Comparison of ENCODE assay signal across 1 cellular context in genomic region chr3:47282424-47283192, GRCh38.
TF ChIP-seq lines count a peak whose summit lies in the region.

TSS of gene KIF9 (minus strand) at chr3:47282799. CDS start at chr3:47277374, 5,425 bp downstream.
TSS of gene KLHL18 (plus strand) at chr3:47282944. CDS start at chr3:47282966, 22 bp downstream.

TF ChIP-seq in GM12878, 131 proteins besides CTCF, POLR2A, EP300 and RAD21 (continued from another document and continues in another):
- TF ChIP-seq BCLAF1 (IDR thresholded peaks at IDR 0.05) (no peak), YBX1 (IDR thresholded peaks at IDR 0.05) (no peak), ZNF274 (IDR thresholded peaks at IDR 0.05; ENCODE audit: insufficient read depth, insufficient read length) (no peak), FOXK2 (IDR thresholded peaks at IDR 0.05) (peak; percentile 77), MYB (IDR thresholded peaks at IDR 0.05; ENCODE audit: borderline replicate concordance, low read depth, low read length) (no peak; the same call in 1 of the 2 replicates), POU2F2 (IDR thresholded peaks at IDR 0.05; ENCODE audit: borderline replicate concordance, low read depth, low read length) (peak; percentile 38; the same call in 1 of the 3 replicates), TARDBP (IDR thresholded peaks at IDR 0.05; ENCODE audit: borderline replicate concordance) (no peak), BCL11A (IDR thresholded peaks at IDR 0.05; ENCODE audit: low read depth, low read length) (peak; percentile 4; the same call in 1 of the 2 replicates), FOXM1 (IDR thresholded peaks at IDR 0.05; ENCODE audit: low read depth, low read length) (0 out of 2 replicates have a peak, but pooled peaks have one; percentile 42), DPF2 (IDR thresholded peaks at IDR 0.05) (peak; percentile 64; the same call in 1 of the 2 replicates), MAX (IDR thresholded peaks at IDR 0.05; ENCODE audit: low read depth, low read length) (peak; percentile 99), EGR1 (IDR thresholded peaks at IDR 0.05; ENCODE audit: borderline replicate concordance in 1 of 2, low read depth in 2 of 2, low read length in 2 of 2) (peak; percentile 68 to 79), ZBTB11 (CRISPR knock-in tag; IDR thresholded peaks at IDR 0.05) (no peak), STAT3 (IDR thresholded peaks at IDR 0.05; ENCODE audit: low read depth, low read length) (no peak), POLR2AphosphoS5 (IDR thresholded peaks at IDR 0.05; ENCODE audit: low read length) (peak; percentile 89), SUPT20H (IDR thresholded peaks at IDR 0.05; ENCODE audit: borderline replicate concordance, control insufficient read depth, low read depth, low read length) (no peak), ZZZ3 (IDR thresholded peaks at IDR 0.05; ENCODE audit: control insufficient read depth, insufficient read length, low read depth) (no peak), SRF (IDR thresholded peaks at IDR 0.05; ENCODE audit: low read depth in 2 of 2, low read length in 2 of 2) (0 out of 4 replicates have a peak, but pooled peaks of 1 of the 2 experiments have one; percentile 53), KAT2A (conservative IDR thresholded peaks at IDR 0.05; ENCODE audit: control insufficient read depth, low read depth, low read length) (no peak), STAT1 (conservative IDR thresholded peaks at IDR 0.05) (peak; percentile 91; the same call in 1 of the 2 replicates), NFIC (IDR thresholded peaks at IDR 0.05; ENCODE audit: low read depth, low read length) (no peak), RELA (IDR thresholded peaks at IDR 0.05; ENCODE audit: borderline replicate concordance, partially characterized antibody) (peak; percentile 93), ESRRA (IDR thresholded peaks at IDR 0.05; ENCODE audit: low read length) (no peak; the same call in 1 of the 2 replicates), ZNF217 (IDR thresholded peaks at IDR 0.05) (no peak), SREBF2 (IDR thresholded peaks at IDR 0.05; ENCODE audit: low read length) (no peak)
- TF ChIP-seq, protein P1, sequence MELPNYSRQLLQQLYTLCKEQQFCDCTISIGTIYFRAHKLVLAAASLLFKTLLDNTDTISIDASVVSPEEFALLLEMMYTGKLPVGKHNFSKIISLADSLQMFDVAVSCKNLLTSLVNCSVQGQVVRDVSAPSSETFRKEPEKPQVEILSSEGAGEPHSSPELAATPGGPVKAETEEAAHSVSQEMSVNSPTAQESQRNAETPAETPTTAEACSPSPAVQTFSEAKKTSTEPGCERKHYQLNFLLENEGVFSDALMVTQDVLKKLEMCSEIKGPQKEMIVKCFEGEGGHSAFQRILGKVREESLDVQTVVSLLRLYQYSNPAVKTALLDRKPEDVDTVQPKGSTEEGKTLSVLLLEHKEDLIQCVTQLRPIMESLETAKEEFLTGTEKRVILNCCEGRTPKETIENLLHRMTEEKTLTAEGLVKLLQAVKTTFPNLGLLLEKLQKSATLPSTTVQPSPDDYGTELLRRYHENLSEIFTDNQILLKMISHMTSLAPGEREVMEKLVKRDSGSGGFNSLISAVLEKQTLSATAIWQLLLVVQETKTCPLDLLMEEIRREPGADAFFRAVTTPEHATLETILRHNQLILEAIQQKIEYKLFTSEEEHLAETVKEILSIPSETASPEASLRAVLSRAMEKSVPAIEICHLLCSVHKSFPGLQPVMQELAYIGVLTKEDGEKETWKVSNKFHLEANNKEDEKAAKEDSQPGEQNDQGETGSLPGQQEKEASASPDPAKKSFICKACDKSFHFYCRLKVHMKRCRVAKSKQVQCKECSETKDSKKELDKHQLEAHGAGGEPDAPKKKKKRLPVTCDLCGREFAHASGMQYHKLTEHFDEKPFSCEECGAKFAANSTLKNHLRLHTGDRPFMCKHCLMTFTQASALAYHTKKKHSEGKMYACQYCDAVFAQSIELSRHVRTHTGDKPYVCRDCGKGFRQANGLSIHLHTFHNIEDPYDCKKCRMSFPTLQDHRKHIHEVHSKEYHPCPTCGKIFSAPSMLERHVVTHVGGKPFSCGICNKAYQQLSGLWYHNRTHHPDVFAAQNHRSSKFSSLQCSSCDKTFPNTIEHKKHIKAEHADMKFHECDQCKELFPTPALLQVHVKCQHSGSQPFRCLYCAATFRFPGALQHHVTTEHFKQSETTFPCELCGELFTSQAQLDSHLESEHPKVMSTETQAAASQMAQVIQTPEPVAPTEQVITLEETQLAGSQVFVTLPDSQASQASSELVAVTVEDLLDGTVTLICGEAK (IDR thresholded peaks at IDR 0.05; ENCODE audit: borderline replicate concordance) = peak; percentile 97
- TF ChIP-seq, protein P2, sequence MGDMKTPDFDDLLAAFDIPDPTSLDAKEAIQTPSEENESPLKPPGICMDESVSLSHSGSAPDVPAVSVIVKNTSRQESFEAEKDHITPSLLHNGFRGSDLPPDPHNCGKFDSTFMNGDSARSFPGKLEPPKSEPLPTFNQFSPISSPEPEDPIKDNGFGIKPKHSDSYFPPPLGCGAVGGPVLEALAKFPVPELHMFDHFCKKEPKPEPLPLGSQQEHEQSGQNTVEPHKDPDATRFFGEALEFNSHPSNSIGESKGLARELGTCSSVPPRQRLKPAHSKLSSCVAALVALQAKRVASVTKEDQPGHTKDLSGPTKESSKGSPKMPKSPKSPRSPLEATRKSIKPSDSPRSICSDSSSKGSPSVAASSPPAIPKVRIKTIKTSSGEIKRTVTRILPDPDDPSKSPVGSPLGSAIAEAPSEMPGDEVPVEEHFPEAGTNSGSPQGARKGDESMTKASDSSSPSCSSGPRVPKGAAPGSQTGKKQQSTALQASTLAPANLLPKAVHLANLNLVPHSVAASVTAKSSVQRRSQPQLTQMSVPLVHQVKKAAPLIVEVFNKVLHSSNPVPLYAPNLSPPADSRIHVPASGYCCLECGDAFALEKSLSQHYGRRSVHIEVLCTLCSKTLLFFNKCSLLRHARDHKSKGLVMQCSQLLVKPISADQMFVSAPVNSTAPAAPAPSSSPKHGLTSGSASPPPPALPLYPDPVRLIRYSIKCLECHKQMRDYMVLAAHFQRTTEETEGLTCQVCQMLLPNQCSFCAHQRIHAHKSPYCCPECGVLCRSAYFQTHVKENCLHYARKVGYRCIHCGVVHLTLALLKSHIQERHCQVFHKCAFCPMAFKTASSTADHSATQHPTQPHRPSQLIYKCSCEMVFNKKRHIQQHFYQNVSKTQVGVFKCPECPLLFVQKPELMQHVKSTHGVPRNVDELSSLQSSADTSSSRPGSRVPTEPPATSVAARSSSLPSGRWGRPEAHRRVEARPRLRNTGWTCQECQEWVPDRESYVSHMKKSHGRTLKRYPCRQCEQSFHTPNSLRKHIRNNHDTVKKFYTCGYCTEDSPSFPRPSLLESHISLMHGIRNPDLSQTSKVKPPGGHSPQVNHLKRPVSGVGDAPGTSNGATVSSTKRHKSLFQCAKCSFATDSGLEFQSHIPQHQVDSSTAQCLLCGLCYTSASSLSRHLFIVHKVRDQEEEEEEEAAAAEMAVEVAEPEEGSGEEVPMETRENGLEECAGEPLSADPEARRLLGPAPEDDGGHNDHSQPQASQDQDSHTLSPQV (IDR thresholded peaks at IDR 0.05) = no peak
- TF ChIP-seq, protein P3, sequence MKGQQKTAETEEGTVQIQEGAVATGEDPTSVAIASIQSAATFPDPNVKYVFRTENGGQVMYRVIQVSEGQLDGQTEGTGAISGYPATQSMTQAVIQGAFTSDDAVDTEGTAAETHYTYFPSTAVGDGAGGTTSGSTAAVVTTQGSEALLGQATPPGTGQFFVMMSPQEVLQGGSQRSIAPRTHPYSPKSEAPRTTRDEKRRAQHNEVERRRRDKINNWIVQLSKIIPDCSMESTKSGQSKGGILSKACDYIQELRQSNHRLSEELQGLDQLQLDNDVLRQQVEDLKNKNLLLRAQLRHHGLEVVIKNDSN (IDR thresholded peaks at IDR 0.05; ENCODE audit: borderline replicate concordance, extremely low read length, insufficient read depth, low read depth, low read length) = no peak
- TF ChIP-seq, protein P4, sequence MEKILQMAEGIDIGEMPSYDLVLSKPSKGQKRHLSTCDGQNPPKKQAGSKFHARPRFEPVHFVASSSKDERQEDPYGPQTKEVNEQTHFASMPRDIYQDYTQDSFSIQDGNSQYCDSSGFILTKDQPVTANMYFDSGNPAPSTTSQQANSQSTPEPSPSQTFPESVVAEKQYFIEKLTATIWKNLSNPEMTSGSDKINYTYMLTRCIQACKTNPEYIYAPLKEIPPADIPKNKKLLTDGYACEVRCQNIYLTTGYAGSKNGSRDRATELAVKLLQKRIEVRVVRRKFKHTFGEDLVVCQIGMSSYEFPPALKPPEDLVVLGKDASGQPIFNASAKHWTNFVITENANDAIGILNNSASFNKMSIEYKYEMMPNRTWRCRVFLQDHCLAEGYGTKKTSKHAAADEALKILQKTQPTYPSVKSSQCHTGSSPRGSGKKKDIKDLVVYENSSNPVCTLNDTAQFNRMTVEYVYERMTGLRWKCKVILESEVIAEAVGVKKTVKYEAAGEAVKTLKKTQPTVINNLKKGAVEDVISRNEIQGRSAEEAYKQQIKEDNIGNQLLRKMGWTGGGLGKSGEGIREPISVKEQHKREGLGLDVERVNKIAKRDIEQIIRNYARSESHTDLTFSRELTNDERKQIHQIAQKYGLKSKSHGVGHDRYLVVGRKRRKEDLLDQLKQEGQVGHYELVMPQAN (conservative IDR thresholded peaks at IDR 0.05) = peak; percentile 100
- TF ChIP-seq, protein P5, sequence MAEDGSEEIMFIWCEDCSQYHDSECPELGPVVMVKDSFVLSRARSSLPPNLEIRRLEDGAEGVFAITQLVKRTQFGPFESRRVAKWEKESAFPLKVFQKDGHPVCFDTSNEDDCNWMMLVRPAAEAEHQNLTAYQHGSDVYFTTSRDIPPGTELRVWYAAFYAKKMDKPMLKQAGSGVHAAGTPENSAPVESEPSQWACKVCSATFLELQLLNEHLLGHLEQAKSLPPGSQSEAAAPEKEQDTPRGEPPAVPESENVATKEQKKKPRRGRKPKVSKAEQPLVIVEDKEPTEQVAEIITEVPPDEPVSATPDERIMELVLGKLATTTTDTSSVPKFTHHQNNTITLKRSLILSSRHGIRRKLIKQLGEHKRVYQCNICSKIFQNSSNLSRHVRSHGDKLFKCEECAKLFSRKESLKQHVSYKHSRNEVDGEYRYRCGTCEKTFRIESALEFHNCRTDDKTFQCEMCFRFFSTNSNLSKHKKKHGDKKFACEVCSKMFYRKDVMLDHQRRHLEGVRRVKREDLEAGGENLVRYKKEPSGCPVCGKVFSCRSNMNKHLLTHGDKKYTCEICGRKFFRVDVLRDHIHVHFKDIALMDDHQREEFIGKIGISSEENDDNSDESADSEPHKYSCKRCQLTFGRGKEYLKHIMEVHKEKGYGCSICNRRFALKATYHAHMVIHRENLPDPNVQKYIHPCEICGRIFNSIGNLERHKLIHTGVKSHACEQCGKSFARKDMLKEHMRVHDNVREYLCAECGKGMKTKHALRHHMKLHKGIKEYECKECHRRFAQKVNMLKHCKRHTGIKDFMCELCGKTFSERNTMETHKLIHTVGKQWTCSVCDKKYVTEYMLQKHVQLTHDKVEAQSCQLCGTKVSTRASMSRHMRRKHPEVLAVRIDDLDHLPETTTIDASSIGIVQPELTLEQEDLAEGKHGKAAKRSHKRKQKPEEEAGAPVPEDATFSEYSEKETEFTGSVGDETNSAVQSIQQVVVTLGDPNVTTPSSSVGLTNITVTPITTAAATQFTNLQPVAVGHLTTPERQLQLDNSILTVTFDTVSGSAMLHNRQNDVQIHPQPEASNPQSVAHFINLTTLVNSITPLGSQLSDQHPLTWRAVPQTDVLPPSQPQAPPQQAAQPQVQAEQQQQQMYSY (CRISPR knock-in tag; IDR thresholded peaks at IDR 0.05) = no peak
